In genomic region chr17:44314031-44314430, GRCh38 we compare ENCODE assay signal across 2 cellular contexts.
TF ChIP-seq lines count a peak whose summit lies in the region.

No MANE protein-coding gene starts in this region.

TF ChIP-seq in SK-N-SH, 30 proteins besides CTCF, POLR2A, EP300 and RAD21:
- TF ChIP-seq MEF2A (IDR thresholded peaks at IDR 0.05; ENCODE audit: borderline replicate concordance, low read depth) (no peak), JUND (IDR thresholded peaks at IDR 0.05) (no peak)

TF ChIP-seq in SK-N-SH treated with all-trans-retinoic acid at 6 μM for 48 hours, 23 proteins besides CTCF, POLR2A, EP300 and RAD21:
- TF ChIP-seq CSRNP3 (CRISPR knock-in tag; IDR thresholded peaks at IDR 0.05) (no peak), ISL1 (CRISPR knock-in tag; IDR thresholded peaks at IDR 0.05) (no peak), TOX (CRISPR knock-in tag; IDR thresholded peaks at IDR 0.05; ENCODE audit: borderline replicate concordance) (no peak), SNAI2 (CRISPR knock-in tag; IDR thresholded peaks at IDR 0.05) (no peak), ZFP3 (CRISPR knock-in tag; IDR thresholded peaks at IDR 0.05) (no peak), TCF4 (CRISPR knock-in tag; IDR thresholded peaks at IDR 0.05; ENCODE audit: borderline replicate concordance) (no peak), ZNF70 (CRISPR knock-in tag; IDR thresholded peaks at IDR 0.05) (no peak), ZFP30 (CRISPR knock-in tag; IDR thresholded peaks at IDR 0.05) (no peak), OSR1 (CRISPR knock-in tag; IDR thresholded peaks at IDR 0.05) (no peak), RARB (CRISPR knock-in tag; IDR thresholded peaks at IDR 0.05) (no peak), CSDC2 (CRISPR knock-in tag; IDR thresholded peaks at IDR 0.05) (no peak), GLIS3 (CRISPR knock-in tag; IDR thresholded peaks at IDR 0.05) (no peak), BACH2 (CRISPR knock-in tag; IDR thresholded peaks at IDR 0.05; ENCODE audit: borderline replicate concordance) (no peak), ZNF565 (CRISPR knock-in tag; conservative IDR thresholded peaks at IDR 0.05; ENCODE audit: low read depth) (no peak)
- TF ChIP-seq, protein P1, sequence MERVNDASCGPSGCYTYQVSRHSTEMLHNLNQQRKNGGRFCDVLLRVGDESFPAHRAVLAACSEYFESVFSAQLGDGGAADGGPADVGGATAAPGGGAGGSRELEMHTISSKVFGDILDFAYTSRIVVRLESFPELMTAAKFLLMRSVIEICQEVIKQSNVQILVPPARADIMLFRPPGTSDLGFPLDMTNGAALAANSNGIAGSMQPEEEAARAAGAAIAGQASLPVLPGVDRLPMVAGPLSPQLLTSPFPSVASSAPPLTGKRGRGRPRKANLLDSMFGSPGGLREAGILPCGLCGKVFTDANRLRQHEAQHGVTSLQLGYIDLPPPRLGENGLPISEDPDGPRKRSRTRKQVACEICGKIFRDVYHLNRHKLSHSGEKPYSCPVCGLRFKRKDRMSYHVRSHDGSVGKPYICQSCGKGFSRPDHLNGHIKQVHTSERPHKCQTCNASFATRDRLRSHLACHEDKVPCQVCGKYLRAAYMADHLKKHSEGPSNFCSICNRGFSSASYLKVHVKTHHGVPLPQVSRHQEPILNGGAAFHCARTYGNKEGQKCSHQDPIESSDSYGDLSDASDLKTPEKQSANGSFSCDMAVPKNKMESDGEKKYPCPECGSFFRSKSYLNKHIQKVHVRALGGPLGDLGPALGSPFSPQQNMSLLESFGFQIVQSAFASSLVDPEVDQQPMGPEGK (CRISPR knock-in tag; IDR thresholded peaks at IDR 0.05; ENCODE audit: borderline replicate concordance) = no peak
- TF ChIP-seq, protein P2, sequence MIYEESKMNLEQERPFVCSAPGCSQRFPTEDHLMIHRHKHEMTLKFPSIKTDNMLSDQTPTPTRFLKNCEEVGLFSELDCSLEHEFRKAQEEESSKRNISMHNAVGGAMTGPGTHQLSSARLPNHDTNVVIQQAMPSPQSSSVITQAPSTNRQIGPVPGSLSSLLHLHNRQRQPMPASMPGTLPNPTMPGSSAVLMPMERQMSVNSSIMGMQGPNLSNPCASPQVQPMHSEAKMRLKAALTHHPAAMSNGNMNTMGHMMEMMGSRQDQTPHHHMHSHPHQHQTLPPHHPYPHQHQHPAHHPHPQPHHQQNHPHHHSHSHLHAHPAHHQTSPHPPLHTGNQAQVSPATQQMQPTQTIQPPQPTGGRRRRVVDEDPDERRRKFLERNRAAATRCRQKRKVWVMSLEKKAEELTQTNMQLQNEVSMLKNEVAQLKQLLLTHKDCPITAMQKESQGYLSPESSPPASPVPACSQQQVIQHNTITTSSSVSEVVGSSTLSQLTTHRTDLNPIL (CRISPR knock-in tag; IDR thresholded peaks at IDR 0.05; ENCODE audit: low read depth) = no peak
